1 cellular context compared by ENCODE assay signal in the genomic region with DNA sequence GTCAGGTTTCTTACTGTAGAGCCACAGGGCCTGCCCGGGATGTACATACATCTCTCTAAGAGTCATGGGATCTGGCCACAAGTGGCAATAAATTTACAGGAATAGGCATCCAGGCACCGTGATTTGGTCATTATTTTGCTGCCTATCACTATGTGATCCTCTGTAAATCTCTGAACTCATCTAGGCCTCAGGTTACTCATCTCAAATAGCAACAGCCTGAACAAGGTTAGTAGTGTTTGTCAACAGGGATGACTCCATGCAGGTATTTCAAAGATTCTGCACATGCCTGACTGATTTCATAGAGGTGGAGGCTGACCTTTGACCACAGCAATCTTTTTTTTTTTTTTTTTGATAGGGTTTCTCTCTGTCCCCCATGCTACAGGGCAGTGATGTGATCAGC.
TF ChIP-seq lines count a peak whose summit lies in the region.

No MANE protein-coding gene starts in this region.

TF ChIP-seq in HepG2, 621 proteins besides CTCF, POLR2A, EP300 and RAD21 (continued from another document and continues in another):
- TF ChIP-seq, protein P1, sequence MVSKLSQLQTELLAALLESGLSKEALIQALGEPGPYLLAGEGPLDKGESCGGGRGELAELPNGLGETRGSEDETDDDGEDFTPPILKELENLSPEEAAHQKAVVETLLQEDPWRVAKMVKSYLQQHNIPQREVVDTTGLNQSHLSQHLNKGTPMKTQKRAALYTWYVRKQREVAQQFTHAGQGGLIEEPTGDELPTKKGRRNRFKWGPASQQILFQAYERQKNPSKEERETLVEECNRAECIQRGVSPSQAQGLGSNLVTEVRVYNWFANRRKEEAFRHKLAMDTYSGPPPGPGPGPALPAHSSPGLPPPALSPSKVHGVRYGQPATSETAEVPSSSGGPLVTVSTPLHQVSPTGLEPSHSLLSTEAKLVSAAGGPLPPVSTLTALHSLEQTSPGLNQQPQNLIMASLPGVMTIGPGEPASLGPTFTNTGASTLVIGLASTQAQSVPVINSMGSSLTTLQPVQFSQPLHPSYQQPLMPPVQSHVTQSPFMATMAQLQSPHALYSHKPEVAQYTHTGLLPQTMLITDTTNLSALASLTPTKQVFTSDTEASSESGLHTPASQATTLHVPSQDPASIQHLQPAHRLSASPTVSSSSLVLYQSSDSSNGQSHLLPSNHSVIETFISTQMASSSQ (IDR thresholded peaks at IDR 0.05; ENCODE audit: low read depth), result no peak
- TF ChIP-seq, protein P1 (CRISPR knock-in tag; IDR thresholded peaks at IDR 0.05; ENCODE audit: borderline replicate concordance), result no peak
- TF ChIP-seq PHF8 (CRISPR knock-in tag; IDR thresholded peaks at IDR 0.05), result no peak
- peak; percentile 19; the same call in 1 of the 2 replicates for TF ChIP-seq CEBPB (IDR thresholded peaks at IDR 0.05; ENCODE audit: borderline replicate concordance, low read depth, low read length)
- no peak for TF ChIP-seq AGO2 (optimal IDR thresholded peaks at IDR 0.05; ENCODE audit: low read depth, low read length)
- no peak for TF ChIP-seq RARG (CRISPR knock-in tag; IDR thresholded peaks at IDR 0.05; ENCODE audit: low read depth)
- TF ChIP-seq, protein P2, sequence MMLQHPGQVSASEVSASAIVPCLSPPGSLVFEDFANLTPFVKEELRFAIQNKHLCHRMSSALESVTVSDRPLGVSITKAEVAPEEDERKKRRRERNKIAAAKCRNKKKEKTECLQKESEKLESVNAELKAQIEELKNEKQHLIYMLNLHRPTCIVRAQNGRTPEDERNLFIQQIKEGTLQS (CRISPR knock-in tag; IDR thresholded peaks at IDR 0.05), result peak; percentile 72
- TF ChIP-seq, protein P3, sequence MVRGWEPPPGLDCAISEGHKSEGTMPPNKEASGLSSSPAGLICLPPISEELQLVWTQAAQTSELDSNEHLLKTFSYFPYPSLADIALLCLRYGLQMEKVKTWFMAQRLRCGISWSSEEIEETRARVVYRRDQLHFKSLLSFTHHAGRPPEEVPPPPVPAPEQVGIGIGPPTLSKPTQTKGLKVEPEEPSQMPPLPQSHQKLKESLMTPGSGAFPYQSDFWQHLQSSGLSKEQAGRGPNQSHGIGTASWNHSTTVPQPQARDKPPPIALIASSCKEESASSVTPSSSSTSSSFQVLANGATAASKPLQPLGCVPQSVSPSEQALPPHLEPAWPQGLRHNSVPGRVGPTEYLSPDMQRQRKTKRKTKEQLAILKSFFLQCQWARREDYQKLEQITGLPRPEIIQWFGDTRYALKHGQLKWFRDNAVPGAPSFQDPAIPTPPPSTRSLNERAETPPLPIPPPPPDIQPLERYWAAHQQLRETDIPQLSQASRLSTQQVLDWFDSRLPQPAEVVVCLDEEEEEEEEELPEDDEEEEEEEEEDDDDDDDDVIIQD (CRISPR knock-in tag; IDR thresholded peaks at IDR 0.05; ENCODE audit: low read depth), result 0 out of 2 replicates have a peak, but pooled peaks have one; percentile 12
- TF ChIP-seq DMAP1 (CRISPR knock-in tag; IDR thresholded peaks at IDR 0.05), result no peak
- TF ChIP-seq KAT2B (IDR thresholded peaks at IDR 0.05; ENCODE audit: borderline replicate concordance, low read depth, low read length), result no peak
- TF ChIP-seq, protein P4, sequence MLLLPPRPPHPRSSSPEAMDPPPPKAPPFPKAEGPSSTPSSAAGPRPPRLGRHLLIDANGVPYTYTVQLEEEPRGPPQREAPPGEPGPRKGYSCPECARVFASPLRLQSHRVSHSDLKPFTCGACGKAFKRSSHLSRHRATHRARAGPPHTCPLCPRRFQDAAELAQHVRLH (CRISPR knock-in tag; IDR thresholded peaks at IDR 0.05; ENCODE audit: borderline replicate concordance, low read depth), result no peak
- TF ChIP-seq, protein P5, sequence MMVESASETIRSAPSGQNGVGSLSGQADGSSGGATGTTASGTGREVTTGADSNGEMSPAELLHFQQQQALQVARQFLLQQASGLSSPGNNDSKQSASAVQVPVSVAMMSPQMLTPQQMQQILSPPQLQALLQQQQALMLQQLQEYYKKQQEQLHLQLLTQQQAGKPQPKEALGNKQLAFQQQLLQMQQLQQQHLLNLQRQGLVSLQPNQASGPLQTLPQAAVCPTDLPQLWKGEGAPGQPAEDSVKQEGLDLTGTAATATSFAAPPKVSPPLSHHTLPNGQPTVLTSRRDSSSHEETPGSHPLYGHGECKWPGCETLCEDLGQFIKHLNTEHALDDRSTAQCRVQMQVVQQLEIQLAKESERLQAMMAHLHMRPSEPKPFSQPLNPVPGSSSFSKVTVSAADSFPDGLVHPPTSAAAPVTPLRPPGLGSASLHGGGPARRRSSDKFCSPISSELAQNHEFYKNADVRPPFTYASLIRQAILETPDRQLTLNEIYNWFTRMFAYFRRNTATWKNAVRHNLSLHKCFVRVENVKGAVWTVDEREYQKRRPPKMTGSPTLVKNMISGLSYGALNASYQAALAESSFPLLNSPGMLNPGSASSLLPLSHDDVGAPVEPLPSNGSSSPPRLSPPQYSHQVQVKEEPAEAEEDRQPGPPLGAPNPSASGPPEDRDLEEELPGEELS (CRISPR knock-in tag; IDR thresholded peaks at IDR 0.05), result peak; percentile 80
- TF ChIP-seq ZNF550 (CRISPR knock-in tag; IDR thresholded peaks at IDR 0.05; ENCODE audit: borderline replicate concordance), result no peak
- no peak for TF ChIP-seq CCAR2 (optimal IDR thresholded peaks at IDR 0.05; ENCODE audit: low read depth, low read length)
- no peak for TF ChIP-seq ZNF20 (CRISPR knock-in tag; IDR thresholded peaks at IDR 0.05)
- no peak for TF ChIP-seq EHMT2 (IDR thresholded peaks at IDR 0.05; ENCODE audit: borderline replicate concordance, low read depth, low read length)
- TF ChIP-seq, protein P6, sequence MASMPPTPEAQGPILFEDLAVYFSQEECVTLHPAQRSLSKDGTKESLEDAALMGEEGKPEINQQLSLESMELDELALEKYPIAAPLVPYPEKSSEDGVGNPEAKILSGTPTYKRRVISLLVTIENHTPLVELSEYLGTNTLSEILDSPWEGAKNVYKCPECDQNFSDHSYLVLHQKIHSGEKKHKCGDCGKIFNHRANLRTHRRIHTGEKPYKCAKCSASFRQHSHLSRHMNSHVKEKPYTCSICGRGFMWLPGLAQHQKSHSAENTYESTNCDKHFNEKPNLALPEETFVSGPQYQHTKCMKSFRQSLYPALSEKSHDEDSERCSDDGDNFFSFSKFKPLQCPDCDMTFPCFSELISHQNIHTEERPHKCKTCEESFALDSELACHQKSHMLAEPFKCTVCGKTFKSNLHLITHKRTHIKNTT (CRISPR knock-in tag; IDR thresholded peaks at IDR 0.05), result no peak
- TF ChIP-seq TGIF2 (CRISPR knock-in tag; IDR thresholded peaks at IDR 0.05), result no peak
- TF ChIP-seq ZSCAN31 (CRISPR knock-in tag; IDR thresholded peaks at IDR 0.05; ENCODE audit: low read depth), result no peak
- no peak for TF ChIP-seq ZNF383 (CRISPR knock-in tag; IDR thresholded peaks at IDR 0.05; ENCODE audit: borderline replicate concordance)
- no peak for TF ChIP-seq SP5 (CRISPR knock-in tag; IDR thresholded peaks at IDR 0.05; ENCODE audit: borderline replicate concordance, low read depth)
- TF ChIP-seq KDM2A (CRISPR knock-in tag; IDR thresholded peaks at IDR 0.05; ENCODE audit: borderline replicate concordance, low read depth), result no peak
- TF ChIP-seq, protein P7, sequence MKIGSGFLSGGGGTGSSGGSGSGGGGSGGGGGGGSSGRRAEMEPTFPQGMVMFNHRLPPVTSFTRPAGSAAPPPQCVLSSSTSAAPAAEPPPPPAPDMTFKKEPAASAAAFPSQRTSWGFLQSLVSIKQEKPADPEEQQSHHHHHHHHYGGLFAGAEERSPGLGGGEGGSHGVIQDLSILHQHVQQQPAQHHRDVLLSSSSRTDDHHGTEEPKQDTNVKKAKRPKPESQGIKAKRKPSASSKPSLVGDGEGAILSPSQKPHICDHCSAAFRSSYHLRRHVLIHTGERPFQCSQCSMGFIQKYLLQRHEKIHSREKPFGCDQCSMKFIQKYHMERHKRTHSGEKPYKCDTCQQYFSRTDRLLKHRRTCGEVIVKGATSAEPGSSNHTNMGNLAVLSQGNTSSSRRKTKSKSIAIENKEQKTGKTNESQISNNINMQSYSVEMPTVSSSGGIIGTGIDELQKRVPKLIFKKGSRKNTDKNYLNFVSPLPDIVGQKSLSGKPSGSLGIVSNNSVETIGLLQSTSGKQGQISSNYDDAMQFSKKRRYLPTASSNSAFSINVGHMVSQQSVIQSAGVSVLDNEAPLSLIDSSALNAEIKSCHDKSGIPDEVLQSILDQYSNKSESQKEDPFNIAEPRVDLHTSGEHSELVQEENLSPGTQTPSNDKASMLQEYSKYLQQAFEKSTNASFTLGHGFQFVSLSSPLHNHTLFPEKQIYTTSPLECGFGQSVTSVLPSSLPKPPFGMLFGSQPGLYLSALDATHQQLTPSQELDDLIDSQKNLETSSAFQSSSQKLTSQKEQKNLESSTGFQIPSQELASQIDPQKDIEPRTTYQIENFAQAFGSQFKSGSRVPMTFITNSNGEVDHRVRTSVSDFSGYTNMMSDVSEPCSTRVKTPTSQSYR (CRISPR knock-in tag; IDR thresholded peaks at IDR 0.05; ENCODE audit: borderline replicate concordance), result no peak
- no peak for TF ChIP-seq ZC3H4 (CRISPR knock-in tag; IDR thresholded peaks at IDR 0.05; ENCODE audit: borderline replicate concordance)
- no peak for TF ChIP-seq MBNL3 (CRISPR knock-in tag; conservative IDR thresholded peaks at IDR 0.05)
- peak; percentile 70 for TF ChIP-seq NCOA2 (CRISPR knock-in tag; IDR thresholded peaks at IDR 0.05)
- TF ChIP-seq, protein P8, sequence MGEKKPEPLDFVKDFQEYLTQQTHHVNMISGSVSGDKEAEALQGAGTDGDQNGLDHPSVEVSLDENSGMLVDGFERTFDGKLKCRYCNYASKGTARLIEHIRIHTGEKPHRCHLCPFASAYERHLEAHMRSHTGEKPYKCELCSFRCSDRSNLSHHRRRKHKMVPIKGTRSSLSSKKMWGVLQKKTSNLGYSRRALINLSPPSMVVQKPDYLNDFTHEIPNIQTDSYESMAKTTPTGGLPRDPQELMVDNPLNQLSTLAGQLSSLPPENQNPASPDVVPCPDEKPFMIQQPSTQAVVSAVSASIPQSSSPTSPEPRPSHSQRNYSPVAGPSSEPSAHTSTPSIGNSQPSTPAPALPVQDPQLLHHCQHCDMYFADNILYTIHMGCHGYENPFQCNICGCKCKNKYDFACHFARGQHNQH (CRISPR knock-in tag; IDR thresholded peaks at IDR 0.05), result no peak
- TF ChIP-seq, protein P9, sequence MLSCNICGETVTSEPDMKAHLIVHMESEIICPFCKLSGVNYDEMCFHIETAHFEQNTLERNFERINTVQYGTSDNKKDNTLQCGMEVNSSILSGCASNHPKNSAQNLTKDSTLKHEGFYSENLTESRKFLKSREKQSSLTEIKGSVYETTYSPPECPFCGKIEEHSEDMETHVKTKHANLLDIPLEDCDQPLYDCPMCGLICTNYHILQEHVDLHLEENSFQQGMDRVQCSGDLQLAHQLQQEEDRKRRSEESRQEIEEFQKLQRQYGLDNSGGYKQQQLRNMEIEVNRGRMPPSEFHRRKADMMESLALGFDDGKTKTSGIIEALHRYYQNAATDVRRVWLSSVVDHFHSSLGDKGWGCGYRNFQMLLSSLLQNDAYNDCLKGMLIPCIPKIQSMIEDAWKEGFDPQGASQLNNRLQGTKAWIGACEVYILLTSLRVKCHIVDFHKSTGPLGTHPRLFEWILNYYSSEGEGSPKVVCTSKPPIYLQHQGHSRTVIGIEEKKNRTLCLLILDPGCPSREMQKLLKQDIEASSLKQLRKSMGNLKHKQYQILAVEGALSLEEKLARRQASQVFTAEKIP (CRISPR knock-in tag; IDR thresholded peaks at IDR 0.05; ENCODE audit: borderline replicate concordance), result no peak
- TF ChIP-seq PCBP1 (IDR thresholded peaks at IDR 0.05; ENCODE audit: borderline replicate concordance, low read depth, low read length), result no peak
- no peak for TF ChIP-seq CREB1 (IDR thresholded peaks at IDR 0.05)
- peak; percentile 19; the same call in 1 of the 2 replicates for TF ChIP-seq CREB1 (CRISPR knock-in tag; IDR thresholded peaks at IDR 0.05)
- TF ChIP-seq, protein P10, sequence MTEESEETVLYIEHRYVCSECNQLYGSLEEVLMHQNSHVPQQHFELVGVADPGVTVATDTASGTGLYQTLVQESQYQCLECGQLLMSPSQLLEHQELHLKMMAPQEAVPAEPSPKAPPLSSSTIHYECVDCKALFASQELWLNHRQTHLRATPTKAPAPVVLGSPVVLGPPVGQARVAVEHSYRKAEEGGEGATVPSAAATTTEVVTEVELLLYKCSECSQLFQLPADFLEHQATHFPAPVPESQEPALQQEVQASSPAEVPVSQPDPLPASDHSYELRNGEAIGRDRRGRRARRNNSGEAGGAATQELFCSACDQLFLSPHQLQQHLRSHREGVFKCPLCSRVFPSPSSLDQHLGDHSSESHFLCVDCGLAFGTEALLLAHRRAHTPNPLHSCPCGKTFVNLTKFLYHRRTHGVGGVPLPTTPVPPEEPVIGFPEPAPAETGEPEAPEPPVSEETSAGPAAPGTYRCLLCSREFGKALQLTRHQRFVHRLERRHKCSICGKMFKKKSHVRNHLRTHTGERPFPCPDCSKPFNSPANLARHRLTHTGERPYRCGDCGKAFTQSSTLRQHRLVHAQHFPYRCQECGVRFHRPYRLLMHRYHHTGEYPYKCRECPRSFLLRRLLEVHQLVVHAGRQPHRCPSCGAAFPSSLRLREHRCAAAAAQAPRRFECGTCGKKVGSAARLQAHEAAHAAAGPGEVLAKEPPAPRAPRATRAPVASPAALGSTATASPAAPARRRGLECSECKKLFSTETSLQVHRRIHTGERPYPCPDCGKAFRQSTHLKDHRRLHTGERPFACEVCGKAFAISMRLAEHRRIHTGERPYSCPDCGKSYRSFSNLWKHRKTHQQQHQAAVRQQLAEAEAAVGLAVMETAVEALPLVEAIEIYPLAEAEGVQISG (CRISPR knock-in tag; IDR thresholded peaks at IDR 0.05), result no peak
- TF ChIP-seq JUND (CRISPR knock-in tag; IDR thresholded peaks at IDR 0.05), result no peak
- TF ChIP-seq BHLHE40 (IDR thresholded peaks at IDR 0.05; ENCODE audit: low read length), result peak; percentile 82
- TF ChIP-seq, protein P11, sequence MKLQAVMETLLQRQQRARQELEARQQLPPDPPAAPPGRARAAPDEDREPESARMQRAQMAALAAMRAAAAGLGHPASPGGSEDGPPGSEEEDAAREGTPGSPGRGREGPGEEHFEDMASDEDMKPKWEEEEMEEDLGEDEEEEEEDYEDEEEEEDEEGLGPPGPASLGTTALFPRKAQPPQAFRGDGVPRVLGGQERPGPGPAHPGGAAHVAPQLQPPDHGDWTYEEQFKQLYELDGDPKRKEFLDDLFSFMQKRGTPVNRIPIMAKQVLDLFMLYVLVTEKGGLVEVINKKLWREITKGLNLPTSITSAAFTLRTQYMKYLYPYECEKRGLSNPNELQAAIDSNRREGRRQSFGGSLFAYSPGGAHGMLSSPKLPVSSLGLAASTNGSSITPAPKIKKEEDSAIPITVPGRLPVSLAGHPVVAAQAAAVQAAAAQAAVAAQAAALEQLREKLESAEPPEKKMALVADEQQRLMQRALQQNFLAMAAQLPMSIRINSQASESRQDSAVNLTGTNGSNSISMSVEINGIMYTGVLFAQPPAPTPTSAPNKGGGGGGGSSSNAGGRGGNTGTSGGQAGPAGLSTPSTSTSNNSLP (IDR thresholded peaks at IDR 0.05; ENCODE audit: low read depth, low read length), result peak; percentile 87
- no peak for TF ChIP-seq NFKB2 (CRISPR knock-in tag; IDR thresholded peaks at IDR 0.05; ENCODE audit: borderline replicate concordance)
- 0 out of 2 replicates have a peak, but pooled peaks have one; percentile 46 for TF ChIP-seq JUN (CRISPR knock-in tag; IDR thresholded peaks at IDR 0.05)
- peak; percentile 49 for TF ChIP-seq SAP130 (CRISPR knock-in tag; IDR thresholded peaks at IDR 0.05; ENCODE audit: low read depth)
